8 cellular contexts compared by ENCODE assay signal in the genomic region with DNA sequence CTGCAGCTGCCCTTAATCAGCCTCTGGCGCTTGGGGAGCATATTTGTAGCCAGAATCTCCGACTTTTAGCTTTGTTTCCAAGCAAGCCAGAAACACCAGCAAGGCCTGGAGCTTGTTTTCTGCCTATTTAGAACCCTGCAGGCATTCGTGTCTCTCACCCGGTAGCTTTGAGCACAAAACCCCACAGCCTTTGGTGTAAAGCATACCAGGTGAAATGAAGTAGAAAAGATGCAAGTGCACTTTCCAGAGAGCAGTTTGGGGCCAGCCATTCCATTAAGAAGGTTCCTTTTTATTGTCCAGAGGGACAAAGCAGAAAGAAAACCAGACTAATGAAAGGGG. TPM values are rescaled to one million over a fixed set of nuclear protein-coding genes. Genes with fewer than 3 reads are reported as not detected.
DNase-seq lines count a peak whose midpoint lies in the region; ATAC-seq, FAIRE-seq and TF ChIP-seq lines count a peak whose summit lies in the region.

No MANE protein-coding gene starts in this region.

- no peaks in the 10 kb centered on the region for H3K27me3 ChIP-seq in BLaER1

- no peaks in the 10 kb centered on the region for H3K9me3 Mint-ChIP-seq in mesothelial cell of epicardium

- H4K20me1 ChIP-seq in BLaER1, result peaks cover 37% of the 10 kb centered on the region; the same call in 1 of the 2 replicates

- peak; percentile 0 for ATAC-seq in HG02571 (IDR thresholded peaks at IDR 0.05; ENCODE audit: unreplicated experiment)
- ATAC-seq in HG02938 (IDR thresholded peaks at IDR 0.05; ENCODE audit: unreplicated experiment), result no peak
- no peak for ATAC-seq in GM19397 (IDR thresholded peaks at IDR 0.05; ENCODE audit: unreplicated experiment)

- H3K9me3 ChIP-seq in BLaER1, result no peaks in the 10 kb centered on the region

- no peaks in the 10 kb centered on the region for H3K27me3 Mint-ChIP-seq in mesothelial cell of epicardium (ENCODE audit: low read depth)

- H3K36me3 ChIP-seq in BLaER1, result peaks cover 30% of the 10 kb centered on the region

- peak overlapping the region; percentile 89 for H3K4me3 Mint-ChIP-seq in mesothelial cell of epicardium

- H3K4me3 ChIP-seq in BLaER1, result peak overlapping the region; percentile 85
- H3K4me3 ChIP-seq in astrocyte of the spinal cord (ENCODE audit: low read depth, low read length), result peak overlapping the region; percentile 80

- peaks cover 61% of the 10 kb centered on the region for H3K4me1 Mint-ChIP-seq in mesothelial cell of epicardium

- DNase-seq in astrocyte of the spinal cord (ENCODE audit: low read depth, low spot score) (no peak), mesothelial cell of epicardium (ENCODE audit: low spot score in 2 of 2, unreplicated experiment in 2 of 2) (no peak), D721Med (ENCODE audit: insufficient read length, low spot score) (no peak), NCI-H2227 treated with DMSO at 0.1 percent for 48 hours (lab: John Stamatoyannopoulos, UW) (no peak)

- H3K9ac ChIP-seq in BLaER1, result peak overlapping the region; percentile 84

- peak overlapping the region; percentile 80 for H3K27ac ChIP-seq in BLaER1

- peak overlapping the region; percentile 98 for H3K27ac Mint-ChIP-seq in mesothelial cell of epicardium

- peaks cover 48% of the 10 kb centered on the region for H3K4me1 ChIP-seq in BLaER1

- TF ChIP-seq CTCF in astrocyte of the spinal cord (IDR thresholded peaks at IDR 0.05; ENCODE audit: low read depth, low read length), result no peak
- TF ChIP-seq CTCF in mesothelial cell of epicardium (IDR thresholded peaks at IDR 0.05; ENCODE audit: unreplicated experiment), result no peak
- no peak for TF ChIP-seq CTCF in D721Med (IDR thresholded peaks at IDR 0.05; ENCODE audit: insufficient read depth, missing control alignments)

- FAIRE-seq in D721Med (lab: Jason Lieb, UNC), result no peak

- peaks cover 4% of the 10 kb centered on the region for H3K36me3 Mint-ChIP-seq in mesothelial cell of epicardium

- in situ Hi-C loops in astrocyte of the spinal cord (cut with HindIII; ENCODE audit: low sequenced_read_pairs), result no loop called here

- H3K4me2 ChIP-seq in BLaER1, result peak overlapping the region; percentile 81

RNA-seq across cellular contexts. Expression of a gene that starts 0.7 kb away (rescaled TPM):
- 22.3 to 27.5 TPM (median 25.7 TPM) in 3 replicates for total RNA-seq in mesothelial cell of epicardium

RNA-seq across cellular contexts. Expression of a gene that starts 0.8 kb away (rescaled TPM):
- total RNA-seq in mesothelial cell of epicardium, result 4.5 to 5.1 TPM (median 4.5 TPM) in 3 replicates

RNA-seq across cellular contexts. Expression of a gene that starts 7.5 kb away (rescaled TPM):
- total RNA-seq in mesothelial cell of epicardium, result 1.8 to 2.8 TPM (median 2.3 TPM) in 3 replicates

RNA-seq across cellular contexts. Expression of a gene that starts 17.3 kb away (rescaled TPM):
- 0.49 to 0.88 TPM (median 0.71 TPM) in 3 replicates for total RNA-seq in mesothelial cell of epicardium
